8 cellular contexts compared by ENCODE assay signal in genomic region chr14:55411426-55412389, GRCh38. TPM values are rescaled to one million over a fixed set of nuclear protein-coding genes. Genes with fewer than 3 reads are reported as not detected.
DNase-seq lines count a peak whose midpoint lies in the region; ATAC-seq and TF ChIP-seq lines count a peak whose summit lies in the region.

TSS of gene ATG14 (minus strand) at chr14:55411830. CDS start at chr14:55411822, 8 bp downstream.

- H3K4me1 ChIP-seq in DND-41 (ENCODE audit: insufficient read depth, low read length) (peaks cover 31% of the 10 kb centered on the region), Karpas-422 (ENCODE audit: low read length) (peaks cover 31% of the 10 kb centered on the region)

- H4K20me1 ChIP-seq in DND-41 (ENCODE audit: insufficient read depth, low read length) (no peaks in the 10 kb centered on the region), Karpas-422 (ENCODE audit: insufficient read depth, low read depth, low read length) (no peaks in the 10 kb centered on the region), neural cell (ENCODE audit: insufficient read depth) (no peaks in the 10 kb centered on the region)

- H3K27ac ChIP-seq in DND-41 (ENCODE audit: low read length) (peak within 1 kb of the TSS; percentile 74), Karpas-422 (ENCODE audit: low read length) (no peak within 1 kb of the TSS), neural cell (ENCODE audit: low read length) (peak within 1 kb of the TSS; percentile 63)

- H3K9ac ChIP-seq in DND-41 (ENCODE audit: low read depth, low read length) (peak within 1 kb of the TSS; percentile 79), Karpas-422 (ENCODE audit: low read length) (peak within 1 kb of the TSS; percentile 76), neural cell (ENCODE audit: low read length) (peak within 1 kb of the TSS; percentile 87)

- H3K4me1 Mint-ChIP-seq in activated T-helper 2 cell treated with anti-CD3 and anti-CD28 coated beads, Interferon-gamma antibody, Interleukin-2, Interleukin-4, amounts not matched to agents 10 μg/mL and 5 μg/mL and 100 μg/mL, durations not matched to agents 14 hours and 24 hours and 36 hours (ENCODE audit: low read depth), result peaks cover 31% of the 10 kb centered on the region
- H3K4me1 Mint-ChIP-seq in stimulated activated naive CD8-positive, alpha-beta T cell treated with anti-CD3 and anti-CD28 coated beads, Interleukin-15, amount 100 ng/mL, for 72 hours, result peaks cover 43% of the 10 kb centered on the region

- H3K27ac Mint-ChIP-seq in activated T-helper 2 cell treated with anti-CD3 and anti-CD28 coated beads, Interferon-gamma antibody, Interleukin-2, Interleukin-4, amounts not matched to agents 10 μg/mL and 5 μg/mL and 100 μg/mL, durations not matched to agents 14 hours and 24 hours and 36 hours, result peak within 1 kb of the TSS; percentile 88
- peak within 1 kb of the TSS; percentile 97 to 98 for H3K27ac Mint-ChIP-seq in stimulated activated naive CD8-positive, alpha-beta T cell treated with anti-CD3 and anti-CD28 coated beads, Interleukin-15, amount 100 ng/mL, for 72 hours

- peak; percentile 37 for TF ChIP-seq RAD21 in neural cell (conservative IDR thresholded peaks at IDR 0.05)

- H3K9me3 ChIP-seq in DND-41 (ENCODE audit: insufficient read depth, low read length, severe bottlenecking), result no peaks in the 10 kb centered on the region
- no peaks in the 10 kb centered on the region for H3K9me3 ChIP-seq in Karpas-422 (ENCODE audit: low read length)
- no peaks in the 10 kb centered on the region for H3K9me3 ChIP-seq in neural cell (ENCODE audit: low read length)

- H3K79me2 ChIP-seq in DND-41 (ENCODE audit: insufficient read depth, low read length) (peaks cover 42% of the 10 kb centered on the region), Karpas-422 (ENCODE audit: low read length) (peaks cover 44% of the 10 kb centered on the region), neural cell (replicated peaks; ENCODE audit: insufficient read depth, low read length) (peaks cover 30% of the 10 kb centered on the region)

- TF ChIP-seq CTCF in DND-41 (IDR thresholded peaks at IDR 0.05; ENCODE audit: borderline replicate concordance, extremely low read depth, low read length, poor library complexity, severe bottlenecking) (no peak), neural cell (IDR thresholded peaks at IDR 0.05; ENCODE audit: poor library complexity, severe bottlenecking) (peak; percentile 18)

- H3K4me2 ChIP-seq in DND-41 (ENCODE audit: insufficient read depth, low read length) (peak within 1 kb of the TSS; percentile 86), Karpas-422 (ENCODE audit: low read depth, low read length, poor library complexity, severe bottlenecking) (peak within 1 kb of the TSS; percentile 88), neural cell (ENCODE audit: low read length) (peak within 1 kb of the TSS; percentile 95)

- H3K4me3 ChIP-seq in DND-41 (ENCODE audit: low read depth in 1 of 2, low read length in 2 of 2) (peak within 1 kb of the TSS; percentile 86 to 95), Karpas-422 (ENCODE audit: low read length) (peak within 1 kb of the TSS; percentile 90), neural cell (ENCODE audit: low read length) (peak within 1 kb of the TSS; percentile 96)

- peaks cover 1% of the 10 kb centered on the region for H3K27me3 ChIP-seq in DND-41 (ENCODE audit: insufficient read depth, low read length, poor library complexity)
- H3K27me3 ChIP-seq in Karpas-422 (ENCODE audit: low read length), result no peaks in the 10 kb centered on the region
- no peaks in the 10 kb centered on the region for H3K27me3 ChIP-seq in neural cell (ENCODE audit: insufficient read depth, low read depth, low read length)

- no peaks in the 10 kb centered on the region for H3K36me3 Mint-ChIP-seq in activated T-helper 2 cell treated with anti-CD3 and anti-CD28 coated beads, Interferon-gamma antibody, Interleukin-2, Interleukin-4, amounts not matched to agents 10 μg/mL and 5 μg/mL and 100 μg/mL, durations not matched to agents 14 hours and 24 hours and 36 hours (ENCODE audit: low read depth)

- intact Hi-C loops in activated T-helper 2 cell treated with anti-CD3 and anti-CD28 coated beads, Interferon-gamma antibody, Interleukin-2, Interleukin-4, amounts not matched to agents 10 μg/mL and 5 μg/mL and 100 μg/mL, durations not matched to agents 14 hours and 24 hours and 36 hours (cut with micrococcal nuclease), result loop anchor here (5.0 to 10.0 kb wide), 2 partner anchors 39 to 137 kb away; partner anchors contain the start of gene FBXO34

- H2AFZ ChIP-seq in DND-41 (ENCODE audit: low read depth, low read length) (peak within 1 kb of the TSS; percentile 97), Karpas-422 (ENCODE audit: low read length) (peak within 1 kb of the TSS; percentile 82), neural cell (ENCODE audit: low read depth, low read length) (peak within 1 kb of the TSS; percentile 95)

- peak; percentile 99 for ATAC-seq in DND-41 (ENCODE audit: insufficient read depth, low read depth)
- ATAC-seq in GM21737 (IDR thresholded peaks at IDR 0.05; ENCODE audit: unreplicated experiment), result peak; percentile 89
- ATAC-seq in stimulated activated naive CD8-positive, alpha-beta T cell treated with anti-CD3 and anti-CD28 coated beads, Interleukin-15, amount 100 ng/mL, for 72 hours, result peak; percentile 99

- H3K9me2 ChIP-seq in Karpas-422 (replicated peaks; ENCODE audit: insufficient read depth, low read length), result no peaks in the 10 kb centered on the region
- H3K9me2 ChIP-seq in neural cell (ENCODE audit: insufficient read depth, low read length), result no peaks in the 10 kb centered on the region

- DNase-seq in DND-41 (peak; percentile 89), Karpas-422 (peak; percentile 96), RKO (ENCODE audit: low spot score) (peak; percentile 88), fibroblast of the conjunctiva (ENCODE audit: low read depth) (peak; percentile 61)
- peak; percentile 71 for DNase-seq in activated T-helper 2 cell treated with anti-CD3 and anti-CD28 coated beads, Interferon-gamma antibody, Interleukin-2, Interleukin-4, amounts not matched to agents 10 μg/mL and 5 μg/mL and 100 μg/mL, durations not matched to agents 14 hours and 24 hours and 36 hours (ENCODE audit: low spot score)
- peak; percentile 66 to 79 for DNase-seq in stimulated activated naive CD8-positive, alpha-beta T cell treated with anti-CD3 and anti-CD28 coated beads, Interleukin-15, amount 100 ng/mL, for 72 hours

- no peaks in the 10 kb centered on the region for H3F3A ChIP-seq in neural cell (ENCODE audit: insufficient read depth, low read length, poor library complexity, severe bottlenecking)

- peaks cover 2% of the 10 kb centered on the region for H3K27me3 Mint-ChIP-seq in activated T-helper 2 cell treated with anti-CD3 and anti-CD28 coated beads, Interferon-gamma antibody, Interleukin-2, Interleukin-4, amounts not matched to agents 10 μg/mL and 5 μg/mL and 100 μg/mL, durations not matched to agents 14 hours and 24 hours and 36 hours (ENCODE audit: low read depth)
- no peaks in the 10 kb centered on the region for H3K27me3 Mint-ChIP-seq in stimulated activated naive CD8-positive, alpha-beta T cell treated with anti-CD3 and anti-CD28 coated beads, Interleukin-15, amount 100 ng/mL, for 72 hours

- H3K4me3 Mint-ChIP-seq in activated T-helper 2 cell treated with anti-CD3 and anti-CD28 coated beads, Interferon-gamma antibody, Interleukin-2, Interleukin-4, amounts not matched to agents 10 μg/mL and 5 μg/mL and 100 μg/mL, durations not matched to agents 14 hours and 24 hours and 36 hours (ENCODE audit: low read depth), result peak within 1 kb of the TSS; percentile 86
- peak within 1 kb of the TSS; percentile 88 to 94 for H3K4me3 Mint-ChIP-seq in stimulated activated naive CD8-positive, alpha-beta T cell treated with anti-CD3 and anti-CD28 coated beads, Interleukin-15, amount 100 ng/mL, for 72 hours

- peak; percentile 50 for TF ChIP-seq EP300 in neural cell (conservative IDR thresholded peaks at IDR 0.05; ENCODE audit: poor library complexity, severe bottlenecking)

- no peaks in the 10 kb centered on the region; the same call in 1 of the 2 replicates for H3K36me3 ChIP-seq in DND-41 (ENCODE audit: insufficient read depth, low read length)
- no peaks in the 10 kb centered on the region for H3K36me3 ChIP-seq in Karpas-422 (ENCODE audit: insufficient read depth, low read length)
- no peaks in the 10 kb centered on the region for H3K36me3 ChIP-seq in neural cell (ENCODE audit: insufficient read depth, low read length)

- H3K9me3 Mint-ChIP-seq in activated T-helper 2 cell treated with anti-CD3 and anti-CD28 coated beads, Interferon-gamma antibody, Interleukin-2, Interleukin-4, amounts not matched to agents 10 μg/mL and 5 μg/mL and 100 μg/mL, durations not matched to agents 14 hours and 24 hours and 36 hours, result no peaks in the 10 kb centered on the region
- H3K9me3 Mint-ChIP-seq in stimulated activated naive CD8-positive, alpha-beta T cell treated with anti-CD3 and anti-CD28 coated beads, Interleukin-15, amount 100 ng/mL, for 72 hours, result no peaks in the 10 kb centered on the region

TF ChIP-seq in neural cell, 6 proteins besides CTCF, POLR2A, EP300 and RAD21 (continues in another document):
- TF ChIP-seq SMC3 (conservative IDR thresholded peaks at IDR 0.05; ENCODE audit: poor library complexity) (peak; percentile 47), TAF1 (IDR thresholded peaks at IDR 0.05; ENCODE audit: low read depth) (peak; percentile 76)

RNA-seq across cellular contexts. Expression of gene ATG14, which starts in this region (rescaled TPM):
- total RNA-seq in Karpas-422 (2014; rRNA removed; shearing (Covaris generic); ENCODE audit: low replicate concordance), result 12.6 and 13.2 TPM in 2 replicates
- 4.3 and 4.6 TPM in 2 replicates for total RNA-seq in activated T-helper 2 cell treated with anti-CD3 and anti-CD28 coated beads, Interferon-gamma antibody, Interleukin-2, Interleukin-4, amounts not matched to agents 10 μg/mL and 5 μg/mL and 100 μg/mL, durations not matched to agents 14 hours and 24 hours and 36 hours
- polyA plus RNA-seq in neural cell, result 27.4 and 28.2 TPM in 2 replicates
- polyA minus RNA-seq in neural cell, result 25.3 and 26.0 TPM in 2 replicates
